ENCODE assay signal across 8 cellular contexts in genomic region chr13:111202745-111203144, GRCh38.
DNase-seq lines count a peak whose midpoint lies in the region; ATAC-seq and TF ChIP-seq lines count a peak whose summit lies in the region.

No MANE protein-coding gene starts in this region.

- H3K27me3 Mint-ChIP-seq in activated naive CD4-positive, alpha-beta T cell treated with anti-CD3 and anti-CD28 coated beads for 36 hours (ENCODE audit: low read depth), result no peaks in the 10 kb centered on the region
- no peaks in the 10 kb centered on the region for H3K27me3 Mint-ChIP-seq in naive B cell

- peak overlapping the region; percentile 56 for H3K4me3 ChIP-seq in coronary artery

- peak overlapping the region; percentile 50 for H3K27ac Mint-ChIP-seq in activated naive CD4-positive, alpha-beta T cell treated with anti-CD3 and anti-CD28 coated beads for 36 hours
- H3K27ac Mint-ChIP-seq in naive B cell, result peak overlapping the region; percentile 39 to 95 (median 82)

- DNase-seq in activated naive CD4-positive, alpha-beta T cell treated with anti-CD3 and anti-CD28 coated beads for 36 hours, result peak; percentile 51
- no peak for DNase-seq in activated naive CD4-positive, alpha-beta T cell (lab: John Stamatoyannopoulos, UW)
- DNase-seq in NCI-H2029 treated with DMSO at 0.1 percent for 48 hours (lab: John Stamatoyannopoulos, UW) (peak; percentile 85), coronary artery (ENCODE audit: low spot score) (no peak), naive B cell (peak; percentile 39), NCI-H187 (lab: John Stamatoyannopoulos, UW) (no peak), NCI-H524 treated with DMSO at 0.1 percent for 48 hours (lab: John Stamatoyannopoulos, UW) (no peak)

- no peak for TF ChIP-seq CTCF in coronary artery (IDR thresholded peaks at IDR 0.05)

- ATAC-seq in HG02623 (IDR thresholded peaks at IDR 0.05; ENCODE audit: unreplicated experiment) (peak; percentile 63), naive B cell (ENCODE audit: low read depth in 2 of 2) (peak; percentile 65 to 70)

- H3K4me3 Mint-ChIP-seq in activated naive CD4-positive, alpha-beta T cell treated with anti-CD3 and anti-CD28 coated beads for 36 hours, result no peak overlapping the region
- H3K4me3 Mint-ChIP-seq in naive B cell, result peak overlapping the region; percentile 7 to 84 (median 60)

- no peaks in the 10 kb centered on the region for H3K9me3 Mint-ChIP-seq in activated naive CD4-positive, alpha-beta T cell treated with anti-CD3 and anti-CD28 coated beads for 36 hours
- peaks cover 0 to 2% (median 0%) of the 10 kb centered on the region in 7 donors for H3K9me3 Mint-ChIP-seq in naive B cell

- intact Hi-C loops in activated naive CD4-positive, alpha-beta T cell treated with anti-CD3 and anti-CD28 coated beads for 36 hours (cut with micrococcal nuclease), result loop anchor here (1.0 kb wide), 2 partner anchors 12 to 47 kb away; no protein-coding TSS in a partner anchor

- peak overlapping the region in 1 of 2 donors; percentile 71 for H3K27ac ChIP-seq in coronary artery

- CTCF ChIA-PET in activated naive CD4-positive, alpha-beta T cell treated with anti-CD3 and anti-CD28 coated beads for 36 hours (lab: Charles Lee), result interaction anchor here (0.8 to 2.9 kb wide), 5 partner anchors 9 to 135 kb away, joined by 3 to 13 read pairs (median 5); no protein-coding TSS in a partner anchor

- peaks cover 54% of the 10 kb centered on the region for H3K4me1 Mint-ChIP-seq in activated naive CD4-positive, alpha-beta T cell treated with anti-CD3 and anti-CD28 coated beads for 36 hours (ENCODE audit: low read depth)
- H3K4me1 Mint-ChIP-seq in naive B cell, result peaks cover 62 to 88% (median 76%) of the 10 kb centered on the region in 3 donors

- H3K36me3 Mint-ChIP-seq in activated naive CD4-positive, alpha-beta T cell treated with anti-CD3 and anti-CD28 coated beads for 36 hours (ENCODE audit: low read depth), result peaks cover 19% of the 10 kb centered on the region
- peaks cover 12 to 14% of the 10 kb centered on the region in 2 donors for H3K36me3 Mint-ChIP-seq in naive B cell

Comparison
In these comparisons a context has a peak if more than half of its experiments do, and no peak if none do; other contexts are left out.
1. DNase-seq: peak in activated naive CD4-positive, alpha-beta T cell treated with anti-CD3 and anti-CD28 coated beads for 36 hours (single experiment), NCI-H2029 treated with DMSO at 0.1 percent for 48 hours (single experiment) and naive B cell (single experiment); none in activated naive CD4-positive, alpha-beta T cell (0 of 4), coronary artery (single experiment), NCI-H187 (0 of 2) and NCI-H524 treated with DMSO at 0.1 percent for 48 hours (single experiment).